ENCODE assay signal across 10 cellular contexts in the genomic region with DNA sequence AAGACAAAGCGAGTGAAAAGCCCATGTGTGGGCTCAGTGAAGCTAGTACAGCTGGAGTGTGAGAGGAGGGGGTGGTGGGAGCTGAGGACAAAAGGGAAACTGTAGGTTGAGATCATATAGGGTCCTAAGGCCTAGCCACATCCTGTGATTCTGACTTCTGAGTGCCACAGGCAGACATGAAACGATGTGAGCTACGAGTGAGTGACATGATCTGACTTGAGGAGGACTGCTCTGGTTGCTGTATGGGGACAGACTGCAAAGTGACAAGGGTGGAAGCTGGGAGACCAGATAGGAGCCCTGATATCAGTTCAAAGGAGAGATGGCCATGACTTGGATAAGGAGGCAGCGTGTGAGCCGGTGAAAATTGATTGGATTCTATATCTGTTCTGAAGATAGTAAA.
DNase-seq lines count a peak whose midpoint lies in the region; ATAC-seq, FAIRE-seq and TF ChIP-seq lines count a peak whose summit lies in the region.
"Had no signal": no experiment of that assay in that cellular context is flagged by ENCODE, and none has a peak within 500 bp of the region (broad histone marks: within the 10 kb centered on the region; RNA-seq: fewer than 3 reads in every experiment).

No MANE protein-coding gene starts in this region.

- peak overlapping the region; percentile 83 for H3K27ac ChIP-seq in CD4-positive, CD25-positive, alpha-beta regulatory T cell (ENCODE audit: insufficient read depth, low read length, poor library complexity, severe bottlenecking)
- H3K27ac ChIP-seq in MM.1S (ENCODE audit: low read length) = no peak overlapping the region
- peak overlapping the region; percentile 99 for H3K27ac ChIP-seq in astrocyte (ENCODE audit: low read depth, low read length)
- H3K27ac ChIP-seq in GM23338 (ENCODE audit: low read depth) = no peak overlapping the region

- peak overlapping the region; percentile 88 to 96 (median 91) for H3K4me3 Mint-ChIP-seq in CD4-positive, CD25-positive, alpha-beta regulatory T cell
- H3K4me3 Mint-ChIP-seq in astrocyte (ENCODE audit: unreplicated experiment) = peak overlapping the region; percentile 1
- H3K4me3 Mint-ChIP-seq in nephron progenitor cell = no peak overlapping the region
- no peak overlapping the region for H3K4me3 Mint-ChIP-seq in GM23338
- H3K4me3 Mint-ChIP-seq: B cell had no signal

- peaks cover 5 to 81% (median 54%) of the 10 kb centered on the region in 4 donors for H3K4me1 Mint-ChIP-seq in CD4-positive, CD25-positive, alpha-beta regulatory T cell
- H3K4me1 Mint-ChIP-seq in astrocyte (ENCODE audit: low read depth, unreplicated experiment) = peaks cover 50% of the 10 kb centered on the region
- H3K4me1 Mint-ChIP-seq in nephron progenitor cell = peaks cover 15% of the 10 kb centered on the region
- no peaks in the 10 kb centered on the region for H3K4me1 Mint-ChIP-seq in GM23338
- H3K4me1 Mint-ChIP-seq: B cell had no signal

- TF ChIP-seq CTCF in MM.1S (IDR thresholded peaks at IDR 0.05; ENCODE audit: low read length) = no peak
- TF ChIP-seq CTCF in astrocyte (IDR thresholded peaks at IDR 0.05; ENCODE audit: insufficient read depth, low read depth, low read length) = no peak
- no peak for TF ChIP-seq CTCF in nephron progenitor cell (IDR thresholded peaks at IDR 0.05)
- TF ChIP-seq CTCF in GM23338 (conservative IDR thresholded peaks at IDR 0.05; ENCODE audit: low read depth in 2 of 2) = no peak

- H3K79me2 ChIP-seq in MM.1S (ENCODE audit: low read length) (no peaks in the 10 kb centered on the region), astrocyte (ENCODE audit: insufficient read depth, low read length) (peaks cover 83% of the 10 kb centered on the region), GM23338 (replicated peaks; ENCODE audit: insufficient read depth) (no peaks in the 10 kb centered on the region)

- H3K9me3 Mint-ChIP-seq in CD4-positive, CD25-positive, alpha-beta regulatory T cell = no peaks in the 10 kb centered on the region
- H3K9me3 Mint-ChIP-seq in astrocyte (ENCODE audit: unreplicated experiment) = no peaks in the 10 kb centered on the region
- no peaks in the 10 kb centered on the region for H3K9me3 Mint-ChIP-seq in nephron progenitor cell
- H3K9me3 Mint-ChIP-seq in GM23338 = no peaks in the 10 kb centered on the region

- H3K4me2 ChIP-seq in MM.1S (ENCODE audit: low read depth, low read length) (no peak overlapping the region), astrocyte (ENCODE audit: low read length) (no peak overlapping the region), GM23338 (no peak overlapping the region)

- H3K27me3 Mint-ChIP-seq in CD4-positive, CD25-positive, alpha-beta regulatory T cell = no peaks in the 10 kb centered on the region
- H3K27me3 Mint-ChIP-seq in astrocyte (ENCODE audit: low read depth, unreplicated experiment) (no peaks in the 10 kb centered on the region), nephron progenitor cell (ENCODE audit: low read depth, poor library complexity) (peaks cover 15% of the 10 kb centered on the region), GM23338 (ENCODE audit: insufficient read depth, low read depth, poor library complexity) (peaks cover 2% of the 10 kb centered on the region)

- no peaks in the 10 kb centered on the region for H3F3A ChIP-seq in MM.1S (ENCODE audit: insufficient read depth, low read length)
- H3F3A ChIP-seq in GM23338 (replicated peaks; ENCODE audit: low read depth) = no peaks in the 10 kb centered on the region

- no peak for FAIRE-seq in astrocyte (lab: Jason Lieb, UNC)

- H2AFZ ChIP-seq in MM.1S (ENCODE audit: low read length) = no peak overlapping the region
- no peak overlapping the region for H2AFZ ChIP-seq in astrocyte (ENCODE audit: low read depth, low read length)
- no peak overlapping the region for H2AFZ ChIP-seq in GM23338

- no peaks in the 10 kb centered on the region for H3K36me3 ChIP-seq in CD4-positive, CD25-positive, alpha-beta regulatory T cell (ENCODE audit: control insufficient read depth, insufficient read depth, low read length)
- H3K36me3 ChIP-seq in MM.1S (replicated peaks; ENCODE audit: insufficient read depth, low read length) (no peaks in the 10 kb centered on the region), astrocyte (ENCODE audit: insufficient read depth, low read length) (peaks cover 50% of the 10 kb centered on the region), GM23338 (ENCODE audit: insufficient read depth) (no peaks in the 10 kb centered on the region)

- no peaks in the 10 kb centered on the region for H3K9me3 ChIP-seq in CD4-positive, CD25-positive, alpha-beta regulatory T cell (ENCODE audit: control insufficient read depth in 2 of 2, low read length in 2 of 2)
- no peaks in the 10 kb centered on the region for H3K9me3 ChIP-seq in MM.1S (replicated peaks; ENCODE audit: insufficient read depth, low read length)
- H3K9me3 ChIP-seq in astrocyte (ENCODE audit: insufficient read depth, low read depth, low read length) = no peaks in the 10 kb centered on the region

- H3K9ac ChIP-seq in MM.1S (ENCODE audit: low read length) (no peak overlapping the region), astrocyte (ENCODE audit: low read length) (no peak overlapping the region)

- peaks cover 59% of the 10 kb centered on the region for H3K4me1 ChIP-seq in CD4-positive, CD25-positive, alpha-beta regulatory T cell (ENCODE audit: control insufficient read depth, insufficient read depth, low read length, poor library complexity, severe bottlenecking)
- H3K4me1 ChIP-seq in MM.1S (ENCODE audit: low read length) (peaks cover 25% of the 10 kb centered on the region), astrocyte (ENCODE audit: insufficient read depth, low read length) (peaks cover 33% of the 10 kb centered on the region), GM23338 (ENCODE audit: insufficient read depth) (no peaks in the 10 kb centered on the region)

- no peaks in the 10 kb centered on the region for H3K27me3 ChIP-seq in CD4-positive, CD25-positive, alpha-beta regulatory T cell (ENCODE audit: control insufficient read depth, insufficient read depth, low read length)
- H3K27me3 ChIP-seq in MM.1S (replicated peaks; ENCODE audit: insufficient read depth, low read length) (no peaks in the 10 kb centered on the region), astrocyte (ENCODE audit: insufficient read depth, low read length) (no peaks in the 10 kb centered on the region), GM23338 (ENCODE audit: insufficient read depth) (no peaks in the 10 kb centered on the region)

- ATAC-seq in CD4-positive, CD25-positive, alpha-beta regulatory T cell (ENCODE audit: low read depth in 2 of 2) = peak; percentile 90 to 91
- ATAC-seq in GM21515 (IDR thresholded peaks at IDR 0.05; ENCODE audit: unreplicated experiment) = peak; percentile 84
- no peak for ATAC-seq in GM23338

- DNase-seq in CD4-positive, CD25-positive, alpha-beta regulatory T cell = peak; percentile 32 to 92 (median 63)
- DNase-seq in MM.1S (peak; percentile 36), astrocyte (ENCODE audit: low read depth) (no peak), ureter (ENCODE audit: low spot score) (no peak), nephron progenitor cell (no peak), NCI-H526 treated with DMSO at 0.1 percent for 48 hours (lab: John Stamatoyannopoulos, UW) (no peak), GM23338 (ENCODE audit: low spot score) (no peak)
- DNase-seq: glutamatergic neuron had no signal

- H4K20me1 ChIP-seq in MM.1S (ENCODE audit: insufficient read depth, low read length) = no peaks in the 10 kb centered on the region
- H4K20me1 ChIP-seq in astrocyte (ENCODE audit: insufficient read depth, low read length) = no peaks in the 10 kb centered on the region
- no peaks in the 10 kb centered on the region for H4K20me1 ChIP-seq in GM23338 (replicated peaks; ENCODE audit: insufficient read depth)

- peak overlapping the region; percentile 94 to 100 (median 96) for H3K27ac Mint-ChIP-seq in CD4-positive, CD25-positive, alpha-beta regulatory T cell
- peak overlapping the region; percentile 67 for H3K27ac Mint-ChIP-seq in astrocyte (ENCODE audit: unreplicated experiment)
- no peak overlapping the region for H3K27ac Mint-ChIP-seq in nephron progenitor cell
- H3K27ac Mint-ChIP-seq in GM23338 = no peak overlapping the region
- H3K27ac Mint-ChIP-seq: B cell had no signal

- no peaks in the 10 kb centered on the region for H3K36me3 Mint-ChIP-seq in CD4-positive, CD25-positive, alpha-beta regulatory T cell
- H3K36me3 Mint-ChIP-seq in astrocyte (ENCODE audit: low read depth, unreplicated experiment) (peaks cover 32% of the 10 kb centered on the region), nephron progenitor cell (ENCODE audit: low read depth) (no peaks in the 10 kb centered on the region), GM23338 (ENCODE audit: low read depth) (no peaks in the 10 kb centered on the region)

- H3K4me3 ChIP-seq in CD4-positive, CD25-positive, alpha-beta regulatory T cell (ENCODE audit: low read depth, low read length) = peak overlapping the region; percentile 97
- H3K4me3 ChIP-seq in MM.1S (ENCODE audit: low read length) (no peak overlapping the region), astrocyte (ENCODE audit: insufficient read depth, low read depth, low read length) (no peak overlapping the region), GM23338 (no peak overlapping the region)

- H3K9me2 ChIP-seq in MM.1S (replicated peaks; ENCODE audit: insufficient read depth, low read length) (no peaks in the 10 kb centered on the region), GM23338 (ENCODE audit: insufficient read depth) (no peaks in the 10 kb centered on the region)

TF ChIP-seq in GM23338, 12 proteins besides CTCF, POLR2A, EP300 and RAD21 (continues in another document):
- TF ChIP-seq ZNF114 (CRISPR knock-in tag; IDR thresholded peaks at IDR 0.05) (no peak), STAT1 (IDR thresholded peaks at IDR 0.05; ENCODE audit: unreplicated experiment) (no peak), ZNF331 (CRISPR knock-in tag; IDR thresholded peaks at IDR 0.05; ENCODE audit: low read depth) (no peak), POLR2AphosphoS5 (IDR thresholded peaks at IDR 0.05; ENCODE audit: low read depth) (no peak), EZH2 (IDR thresholded peaks at IDR 0.05; ENCODE audit: low read depth, unreplicated experiment) (no peak), CREB1 (CRISPR knock-in tag; IDR thresholded peaks at IDR 0.05; ENCODE audit: low read depth) (no peak)
- TF ChIP-seq, protein P1, sequence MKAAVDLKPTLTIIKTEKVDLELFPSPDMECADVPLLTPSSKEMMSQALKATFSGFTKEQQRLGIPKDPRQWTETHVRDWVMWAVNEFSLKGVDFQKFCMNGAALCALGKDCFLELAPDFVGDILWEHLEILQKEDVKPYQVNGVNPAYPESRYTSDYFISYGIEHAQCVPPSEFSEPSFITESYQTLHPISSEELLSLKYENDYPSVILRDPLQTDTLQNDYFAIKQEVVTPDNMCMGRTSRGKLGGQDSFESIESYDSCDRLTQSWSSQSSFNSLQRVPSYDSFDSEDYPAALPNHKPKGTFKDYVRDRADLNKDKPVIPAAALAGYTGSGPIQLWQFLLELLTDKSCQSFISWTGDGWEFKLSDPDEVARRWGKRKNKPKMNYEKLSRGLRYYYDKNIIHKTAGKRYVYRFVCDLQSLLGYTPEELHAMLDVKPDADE (IDR thresholded peaks at IDR 0.05) = no peak

Comparison
In these comparisons a context has a peak if more than half of its experiments do, and no peak if none do; other contexts are left out.
1. DNase-seq: peak in CD4-positive, CD25-positive, alpha-beta regulatory T cell (3 of 3) and MM.1S (single experiment); none in astrocyte (single experiment), ureter (single experiment), nephron progenitor cell (single experiment), NCI-H526 treated with DMSO at 0.1 percent for 48 hours (single experiment) and GM23338 (single experiment).
2. H3K27ac ChIP-seq: peak in CD4-positive, CD25-positive, alpha-beta regulatory T cell (single experiment) and astrocyte (single experiment); none in MM.1S (single experiment) and GM23338 (single experiment).
3. H3K27ac Mint-ChIP-seq: peak in CD4-positive, CD25-positive, alpha-beta regulatory T cell (3 of 3) and astrocyte (single experiment); none in nephron progenitor cell (single experiment) and GM23338 (single experiment).
4. H3K4me3 Mint-ChIP-seq: peak in CD4-positive, CD25-positive, alpha-beta regulatory T cell (4 of 4) and astrocyte (single experiment); none in nephron progenitor cell (single experiment) and GM23338 (single experiment).